In the genomic region with DNA sequence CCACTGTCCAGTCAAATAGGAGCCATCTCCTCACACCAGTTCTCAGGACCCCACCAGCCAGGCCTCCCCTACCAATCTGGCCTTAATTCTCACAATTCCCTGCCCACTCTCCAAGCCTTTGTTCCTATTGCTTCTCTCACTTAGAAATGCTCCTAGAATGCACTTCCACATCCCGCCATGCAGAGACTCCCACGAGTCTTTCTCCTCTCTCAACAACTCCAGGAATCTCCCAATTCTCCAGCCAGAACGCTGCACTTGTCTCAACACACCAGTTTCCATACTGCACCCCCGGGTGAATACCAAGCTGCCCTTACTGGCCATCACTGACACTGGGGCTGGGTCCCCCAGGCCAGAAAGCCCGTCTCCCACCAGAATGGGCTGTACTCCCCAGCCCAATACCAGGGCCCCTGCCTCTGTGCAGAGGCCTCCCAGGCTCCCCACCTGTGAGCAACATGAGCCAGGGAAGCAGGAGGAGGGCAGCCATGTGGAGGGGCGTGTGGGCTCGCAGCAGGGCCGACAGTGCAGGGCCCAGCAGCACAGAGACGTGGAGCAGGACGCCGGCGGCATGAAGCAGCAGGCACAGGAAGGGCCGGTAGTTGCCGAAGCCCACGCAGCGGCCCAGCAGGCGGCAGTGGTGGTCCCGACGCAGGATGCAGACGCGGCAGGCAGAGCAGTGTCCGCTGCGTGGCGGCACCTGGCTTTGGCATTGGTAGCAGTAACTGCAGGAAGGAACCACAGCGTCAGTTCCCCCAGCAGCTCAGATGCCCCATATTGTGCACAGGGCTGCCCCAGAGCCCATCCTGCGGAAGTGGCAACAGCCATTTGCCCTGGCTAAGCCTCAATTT, we compare ENCODE assay signal across 6 cellular contexts. TPM values are rescaled to one million over a fixed set of nuclear protein-coding genes. Genes with fewer than 3 reads are reported as not detected.
DNase-seq lines count a peak whose midpoint lies in the region; ATAC-seq and TF ChIP-seq lines count a peak whose summit lies in the region.

No MANE protein-coding gene starts in this region.

- no peak for ATAC-seq in HG02852 (IDR thresholded peaks at IDR 0.05; ENCODE audit: unreplicated experiment)

- peaks cover 12% of the 10 kb centered on the region for H3K4me1 Mint-ChIP-seq in progenitor cell of endocrine pancreas (ENCODE audit: low read depth)

- H3K79me2 ChIP-seq in OCI-LY7 (ENCODE audit: insufficient read depth, low read depth, low read length): peaks cover 9% of the 10 kb centered on the region; the same call in 1 of the 2 replicates

- peaks cover 2% of the 10 kb centered on the region for H3K27me3 Mint-ChIP-seq in progenitor cell of endocrine pancreas

- H3K36me3 Mint-ChIP-seq in progenitor cell of endocrine pancreas (ENCODE audit: insufficient read depth): peaks cover 8% of the 10 kb centered on the region

- intact Hi-C loops in OCI-LY7 (cut with micrococcal nuclease; ENCODE audit: unreplicated experiment): loop anchor here (1.0 to 5.0 kb wide), 2 partner anchors 74 to 135 kb away; a partner anchor contains a TSS

- H3K36me3 ChIP-seq in BLaER1: peaks cover 49% of the 10 kb centered on the region
- H3K36me3 ChIP-seq in OCI-LY7 (ENCODE audit: insufficient read depth, low read length): peaks cover 13% of the 10 kb centered on the region

- no peaks in the 10 kb centered on the region for H3K9me3 Mint-ChIP-seq in progenitor cell of endocrine pancreas (ENCODE audit: low read depth)

- no peak overlapping the region for H3K27ac Mint-ChIP-seq in progenitor cell of endocrine pancreas

- H4K20me1 ChIP-seq in BLaER1 (peaks cover 4% of the 10 kb centered on the region; the same call in 1 of the 2 replicates), OCI-LY7 (ENCODE audit: insufficient read depth, low read length) (no peaks in the 10 kb centered on the region)

- H3K4me1 ChIP-seq in BLaER1 (peaks cover 46% of the 10 kb centered on the region), OCI-LY7 (ENCODE audit: insufficient read depth, low read length, poor library complexity, severe bottlenecking) (peaks cover 33% of the 10 kb centered on the region)

- peak overlapping the region; percentile 99 for H3K4me3 ChIP-seq in BLaER1
- peak overlapping the region; percentile 89 for H3K4me3 ChIP-seq in OCI-LY7 (ENCODE audit: low read depth, low read length, poor library complexity, severe bottlenecking)

- H3K4me3 Mint-ChIP-seq in progenitor cell of endocrine pancreas (ENCODE audit: low read depth): peak overlapping the region; percentile 57

- H3K9ac ChIP-seq in BLaER1: peak overlapping the region; percentile 96

- peak; percentile 83 for TF ChIP-seq CTCF in OCI-LY7 (conservative IDR thresholded peaks at IDR 0.05; ENCODE audit: low read length)
- TF ChIP-seq CTCF in progenitor cell of endocrine pancreas (IDR thresholded peaks at IDR 0.05; ENCODE audit: unreplicated experiment): peak; percentile 63

- H3K9me2 ChIP-seq in OCI-LY7 (ENCODE audit: insufficient read depth, low read length): no peaks in the 10 kb centered on the region

- no TSS peak for BruUV-seq in OCI-LY7 (replicated peaks; lab: Mats Ljungman, UMichigan)

- POLR2A ChIA-PET in OCI-LY7 (lab: Charles Lee): no interaction called here

- CTCF ChIA-PET in OCI-LY7 (lab: Charles Lee; ENCODE audit: unreplicated experiment): no interaction called here

- peak overlapping the region; percentile 96 for H3K4me2 ChIP-seq in BLaER1
- H3K4me2 ChIP-seq in OCI-LY7 (ENCODE audit: low read length): peak overlapping the region; percentile 86

- DNase-seq in OCI-LY7 (ENCODE audit: low spot score) (peak; percentile 95), progenitor cell of endocrine pancreas (ENCODE audit: low spot score, unreplicated experiment) (peak; percentile 48), NCI-H748 (lab: John Stamatoyannopoulos, UW; ENCODE audit: unreplicated experiment) (no peak)
- peak; percentile 71 for DNase-seq in central memory CD4-positive, alpha-beta T cell

- H3K27ac ChIP-seq in BLaER1 (peak overlapping the region; percentile 95), OCI-LY7 (ENCODE audit: low read depth, low read length, poor library complexity, severe bottlenecking) (peak overlapping the region; percentile 79)

- H3K27me3 ChIP-seq in BLaER1: no peaks in the 10 kb centered on the region

- H3K9me3 ChIP-seq in BLaER1 (no peaks in the 10 kb centered on the region), OCI-LY7 (ENCODE audit: low read length) (no peaks in the 10 kb centered on the region)

- H2AFZ ChIP-seq in OCI-LY7 (ENCODE audit: low read length): peak overlapping the region; percentile 49; the same call in 1 of the 2 replicates

RNA-seq across cellular contexts. Expression of a gene that starts 2.4 kb away (rescaled TPM):
- total RNA-seq in OCI-LY7 (2014; rRNA removed; shearing (Covaris generic)): 11.3 and 11.9 TPM in 2 replicates
- total RNA-seq in OCI-LY7 (2022) (33.3 and 35.1 TPM in 2 replicates), progenitor cell of endocrine pancreas (9.7 and 10.5 TPM in 2 replicates)

RNA-seq across cellular contexts. Expression of a gene that starts 3.2 kb away (rescaled TPM):
- not detected in 2 replicates for total RNA-seq in OCI-LY7 (2014; rRNA removed; shearing (Covaris generic))
- total RNA-seq in OCI-LY7 (2022) (0.15 and 0.27 TPM in 2 replicates), progenitor cell of endocrine pancreas (0.43 and 0.44 TPM in 2 replicates)

RNA-seq across cellular contexts. Expression of a gene that starts 24.9 kb away (rescaled TPM):
- total RNA-seq in OCI-LY7 (2014; rRNA removed; shearing (Covaris generic)): not detected in 2 replicates
- total RNA-seq in OCI-LY7 (2022) (not detected in 2 replicates), progenitor cell of endocrine pancreas (3.6 and 4.1 TPM in 2 replicates)

RNA-seq across cellular contexts. Expression of a gene that starts 33.0 kb away (rescaled TPM):
- total RNA-seq in OCI-LY7 (2014; rRNA removed; shearing (Covaris generic)): 8.7 and 14.7 TPM in 2 replicates
- total RNA-seq in OCI-LY7 (2022) (15.2 and 15.7 TPM in 2 replicates), progenitor cell of endocrine pancreas (75.4 and 80.3 TPM in 2 replicates)

RNA-seq across cellular contexts. Expression of a gene that starts 49.4 kb away (rescaled TPM):
- 0.13 and 0.26 TPM in 2 replicates for total RNA-seq in OCI-LY7 (2014; rRNA removed; shearing (Covaris generic))
- total RNA-seq in OCI-LY7 (2022) (0.17 and 0.36 TPM in 2 replicates), progenitor cell of endocrine pancreas (0.89 and 1.1 TPM in 2 replicates)
